In the genomic region with DNA sequence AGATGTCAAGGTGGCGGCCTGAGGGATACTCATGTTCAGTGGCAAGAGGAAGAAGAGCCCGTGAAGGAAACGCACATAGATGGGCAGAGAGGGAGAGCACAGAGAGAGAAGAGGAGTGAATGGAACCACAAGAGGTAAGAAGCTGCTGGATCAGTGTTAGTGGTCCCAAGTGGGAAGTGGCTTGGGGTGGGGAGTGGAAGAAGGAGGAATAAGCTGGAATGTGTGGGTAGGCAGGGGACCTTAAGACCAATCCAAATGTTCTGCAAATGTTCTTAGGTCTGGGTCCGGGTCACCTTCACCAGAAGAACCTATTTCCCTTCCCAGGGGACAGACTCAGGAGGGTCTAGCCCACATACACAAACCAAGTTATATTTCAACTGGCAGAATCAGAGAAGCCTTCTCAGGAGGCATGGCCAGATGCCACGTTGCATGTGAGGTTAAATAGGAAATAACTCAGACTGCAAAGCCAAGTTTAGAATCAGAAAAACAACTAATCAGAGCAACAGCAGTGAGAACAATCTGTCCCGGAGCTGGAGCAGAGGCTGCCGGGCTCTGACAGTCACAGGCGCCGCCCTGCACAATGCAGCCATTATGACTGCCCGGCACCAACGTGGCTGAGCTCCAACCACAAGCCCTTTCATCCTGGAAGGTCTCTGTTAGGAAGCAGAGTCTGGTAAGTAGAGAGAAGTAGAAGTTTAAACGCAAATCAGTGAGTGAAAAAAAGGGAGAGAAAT, we compare ENCODE assay signal across 9 cellular contexts.
DNase-seq lines count a peak whose midpoint lies in the region; ATAC-seq and TF ChIP-seq lines count a peak whose summit lies in the region.
"Had no signal": no experiment of that assay in that cellular context is flagged by ENCODE, and none has a peak within 500 bp of the region (broad histone marks: within the 10 kb centered on the region; RNA-seq: fewer than 3 reads in every experiment).

No MANE protein-coding gene starts in this region.

- H3K4me1 ChIP-seq in ascending aorta: peaks cover 3 to 34% of the 10 kb centered on the region in 2 donors
- peaks cover 0 to 18% (median 15%) of the 10 kb centered on the region in 4 donors for H3K4me1 ChIP-seq in sigmoid colon

- H3K36me3 ChIP-seq in ascending aorta (no peaks in the 10 kb centered on the region), sigmoid colon (no peaks in the 10 kb centered on the region)

- DNase-seq in ascending aorta (ENCODE audit: low spot score in 2 of 2): peak; percentile 70 to 93
- peak; percentile 14 for DNase-seq in hepatic stellate cell (ENCODE audit: low spot score)
- peak; percentile 92 for DNase-seq in sigmoid colon
- DNase-seq in stimulated activated CD4-positive, alpha-beta T cell treated with anti-CD3 and anti-CD28 coated beads, Interleukin-4, amount 100 ng/mL, for 24 hours: no peak
- DNase-seq: endodermal cell had no signal

- no peak for TF ChIP-seq POLR2A in sigmoid colon (IDR thresholded peaks at IDR 0.05)

- TF ChIP-seq CTCF in ascending aorta (IDR thresholded peaks at IDR 0.05) (no peak), sigmoid colon (IDR thresholded peaks at IDR 0.05) (no peak)

- H3K27me3 ChIP-seq in ascending aorta: no peaks in the 10 kb centered on the region
- H3K27me3 ChIP-seq in sigmoid colon: no peaks in the 10 kb centered on the region

- H3K4me3 ChIP-seq in ascending aorta (peak overlapping the region; percentile 25 to 38), sigmoid colon (no peak overlapping the region)

- 29 to 44% methylated on average over 12 of the region's 12 CpGs for WGBS in sigmoid colon, 2 donors

- intact Hi-C loops in ascending aorta (cut with DNase I) (loop anchor here (2.0 to 10.0 kb wide), 3 partner anchors 134 to 504 kb away; partner anchors contain the start of genes PIP4K2A and SPAG6), sigmoid colon (cut with DNase I) (no loop called here)

- peak overlapping the region; percentile 87 to 96 for H3K27ac ChIP-seq in ascending aorta
- peak overlapping the region; percentile 49 to 76 (median 66) for H3K27ac ChIP-seq in sigmoid colon

- H3K9me3 ChIP-seq in ascending aorta: no peaks in the 10 kb centered on the region
- H3K9me3 ChIP-seq in sigmoid colon: no peaks in the 10 kb centered on the region

- ATAC-seq in GM19324 (IDR thresholded peaks at IDR 0.05; ENCODE audit: low FRiP score, unreplicated experiment) (peak; percentile 56), HG03108 (IDR thresholded peaks at IDR 0.05; ENCODE audit: unreplicated experiment) (no peak), HG03354 (IDR thresholded peaks at IDR 0.05; ENCODE audit: poor library complexity, severe bottlenecking, unreplicated experiment) (no peak), GM21825 (IDR thresholded peaks at IDR 0.05; ENCODE audit: unreplicated experiment) (no peak)

- TF ChIP-seq EP300 in sigmoid colon (IDR thresholded peaks at IDR 0.05): peak in 3 of 4 donors; percentile 41 to 71 (median 64)

Comparison
In these comparisons a context has a peak if more than half of its experiments do, and no peak if none do; other contexts are left out.
1. H3K4me3 ChIP-seq: peak in ascending aorta (2 of 2); none in sigmoid colon (0 of 4).